Comparison of ENCODE assay signal across 15 cellular contexts in genomic region chr14:51180577-51180976, GRCh38. TPM values are rescaled to one million over a fixed set of nuclear protein-coding genes. Genes with fewer than 3 reads are reported as not detected.
DNase-seq lines count a peak whose midpoint lies in the region; ATAC-seq lines count a peak whose summit lies in the region.
"Had no signal": no experiment of that assay in that cellular context is flagged by ENCODE, and none has a peak within 500 bp of the region (broad histone marks: within the 10 kb centered on the region; RNA-seq: fewer than 3 reads in every experiment).

No MANE protein-coding gene starts in this region.

- H3K27ac Mint-ChIP-seq in memory B cell, result peak overlapping the region; percentile 4
- H3K27ac Mint-ChIP-seq: activated naive CD8-positive, alpha-beta T cell treated with anti-CD3 and anti-CD28 coated beads, Interleukin-2, amount 10 ng/mL, durations not matched to agents 7 days and 5 days had no signal

- peaks cover 10% of the 10 kb centered on the region for H3K4me1 Mint-ChIP-seq in memory B cell
- H3K4me1 Mint-ChIP-seq: activated naive CD8-positive, alpha-beta T cell treated with anti-CD3 and anti-CD28 coated beads, Interleukin-2, amount 10 ng/mL, durations not matched to agents 7 days and 5 days had no signal

- no peaks in the 10 kb centered on the region for H3K36me3 Mint-ChIP-seq in memory B cell
- H3K36me3 Mint-ChIP-seq: activated naive CD8-positive, alpha-beta T cell treated with anti-CD3 and anti-CD28 coated beads, Interleukin-2, amount 10 ng/mL, durations not matched to agents 7 days and 5 days had no signal

- DNase-seq in memory B cell (ENCODE audit: low spot score in 2 of 2) (peak; percentile 12 to 24), DMS153 (lab: John Stamatoyannopoulos, UW) (no peak), HT-29 (ENCODE audit: low spot score) (no peak)
- no peak for DNase-seq in activated CD4-positive, alpha-beta T cell treated with anti-CD3 and anti-CD28 coated beads, Interleukin-2, amount 50 U/mL, for 48 hours
- no peak for DNase-seq in stimulated activated naive CD8-positive, alpha-beta T cell treated with anti-CD3 and anti-CD28 coated beads, Interleukin-15, Interleukin-2, amounts not matched to agents 100 U/mL and 50 U/mL, for 24 hours
- DNase-seq: activated CD4-positive, alpha-beta T cell treated with anti-CD3 and anti-CD28 coated beads, Interleukin-2, amount 50 U/mL, for 4 hours; activated naive CD8-positive, alpha-beta T cell treated with anti-CD3 and anti-CD28 coated beads, Interleukin-2, amount 10 ng/mL, durations not matched to agents 7 days and 5 days; Caco-2; foreskin keratinocyte; left ventricle myocardium inferior; NCI-H2029; T-helper 1 cell had no signal

- H3K4me3 Mint-ChIP-seq in memory B cell, result peak overlapping the region; percentile 67
- H3K4me3 Mint-ChIP-seq: activated naive CD8-positive, alpha-beta T cell treated with anti-CD3 and anti-CD28 coated beads, Interleukin-2, amount 10 ng/mL, durations not matched to agents 7 days and 5 days had no signal

- ATAC-seq in GM18870 (IDR thresholded peaks at IDR 0.05; ENCODE audit: unreplicated experiment), result peak; percentile 78
- ATAC-seq in GM21576 (IDR thresholded peaks at IDR 0.05; ENCODE audit: unreplicated experiment), result peak; percentile 90
- peak; percentile 76 for ATAC-seq in HG03135 (IDR thresholded peaks at IDR 0.05; ENCODE audit: unreplicated experiment)
- peak; percentile 86 for ATAC-seq in memory B cell (ENCODE audit: low read depth)
- no peak for ATAC-seq in stimulated activated naive CD8-positive, alpha-beta T cell treated with anti-CD3 and anti-CD28 coated beads, Interleukin-15, Interleukin-2, amounts not matched to agents 100 U/mL and 50 U/mL, for 24 hours
- ATAC-seq: foreskin keratinocyte had no signal

- peaks cover 5% of the 10 kb centered on the region for H3K27me3 Mint-ChIP-seq in memory B cell

- peaks cover 3% of the 10 kb centered on the region for H3K9me3 Mint-ChIP-seq in memory B cell

RNA-seq across cellular contexts. Expression of gene TMX1, which starts 59.5 kb away (rescaled TPM):
- 20.6 and 22.6 TPM in 2 replicates for total RNA-seq in HT-29 (2014; rRNA removed; shearing (Covaris generic))

Comparison
In these comparisons a context has a peak if more than half of its experiments do, and no peak if none do; other contexts are left out.
1. DNase-seq: peak in memory B cell (2 of 2); none in DMS153 (single experiment), activated CD4-positive, alpha-beta T cell treated with anti-CD3 and anti-CD28 coated beads, Interleukin-2, amount 50 U/mL, for 48 hours (0 of 2), HT-29 (single experiment) and stimulated activated naive CD8-positive, alpha-beta T cell treated with anti-CD3 and anti-CD28 coated beads, Interleukin-15, Interleukin-2, amounts not matched to agents 100 U/mL and 50 U/mL, for 24 hours (single experiment).